In genomic region chr1:153233448-153233847, GRCh38 we compare ENCODE assay signal across 27 cellular contexts. TPM values are rescaled to one million over a fixed set of nuclear protein-coding genes. Genes with fewer than 3 reads are reported as not detected.
"Had no signal": no experiment of that assay in that cellular context is flagged by ENCODE, and none has a peak within 500 bp of the region (broad histone marks: within the 10 kb centered on the region; RNA-seq: fewer than 3 reads in every experiment).

No MANE protein-coding gene starts in this region.

- H3K9me3 ChIP-seq: adrenal gland, esophagus muscularis mucosa, heart right ventricle, ovary, psoas muscle, stomach had no signal

- DNase-seq: activated CD4-positive, alpha-beta memory T cell treated with anti-CD3 and anti-CD28 coated beads for 36 hours; activated CD4-positive, alpha-beta T cell treated with anti-CD3 and anti-CD28 coated beads for 36 hours; activated gamma-delta T cell treated with Interleukin-2 at 50 U/mL for 16 hours; activated T-cell treated with anti-CD3 and anti-CD28 coated beads for 4 hours; adrenal gland; effector memory CD4-positive, alpha-beta T cell; heart right ventricle; left ventricle myocardium superior; naive thymus-derived CD4-positive, alpha-beta T cell; ovary; psoas muscle; right cardiac atrium; stimulated activated CD4-positive, alpha-beta T cell treated with anti-CD3 and anti-CD28 coated beads, Interleukin-15, amount 100 ng/mL, for 24 hours; stimulated activated CD4-positive, alpha-beta T cell treated with anti-CD3 and anti-CD28 coated beads, Interleukin-2, amount 100 ng/mL, for 48 hours; stomach; trophoblast cell had no signal

- H3K4me3 ChIP-seq: adrenal gland, esophagus muscularis mucosa, heart right ventricle, ovary, psoas muscle, skin epidermis, stomach had no signal

- H3K27me3 ChIP-seq: ovary had no signal

- H3K27ac ChIP-seq: adrenal gland, esophagus muscularis mucosa, heart right ventricle, ovary, psoas muscle had no signal

- H3K36me3 ChIP-seq: adrenal gland, esophagus muscularis mucosa, heart right ventricle, ovary, stomach had no signal

- H3K4me1 ChIP-seq: adrenal gland, esophagus muscularis mucosa, psoas muscle had no signal

RNA-seq across cellular contexts. Expression of gene PRR9, which starts 16.1 kb away (rescaled TPM):
- total RNA-seq: activated CD4-positive, alpha-beta memory T cell treated with anti-CD3 and anti-CD28 coated beads for 36 hours; activated CD4-positive, alpha-beta T cell treated with anti-CD3 and anti-CD28 coated beads for 36 hours; activated naive CD4-positive, alpha-beta T cell treated with anti-CD3 and anti-CD28 coated beads, Interleukin-2, amount 50 U/mL, for 72 hours; activated T-helper 1 cell treated with anti-CD3 and anti-CD28 coated beads, Interleukin-12 subunit alpha, Interleukin-12 subunit beta, Interleukin-2, Interleukin-4 antibody, amounts not matched to agents 30 ng/mL and 10 ng/mL and 1 ng/mL, durations not matched to agents 14 hours and 24 hours and 36 hours; adrenal gland; bronchial epithelial cell; cerebellum; endothelial cell of umbilical vein; heart right ventricle; kidney epithelial cell; left ventricle myocardium superior; mononuclear cell; naive thymus-derived CD4-positive, alpha-beta T cell; psoas muscle; right cardiac atrium; stomach; WTC11 had no signal

RNA-seq across cellular contexts. Expression of gene LORICRIN, which starts 26.0 kb away (rescaled TPM):
- total RNA-seq: activated CD4-positive, alpha-beta T cell treated with anti-CD3 and anti-CD28 coated beads for 36 hours; activated naive CD4-positive, alpha-beta T cell treated with anti-CD3 and anti-CD28 coated beads, Interleukin-2, amount 50 U/mL, for 72 hours; activated T-helper 1 cell treated with anti-CD3 and anti-CD28 coated beads, Interleukin-12 subunit alpha, Interleukin-12 subunit beta, Interleukin-2, Interleukin-4 antibody, amounts not matched to agents 30 ng/mL and 10 ng/mL and 1 ng/mL, durations not matched to agents 14 hours and 24 hours and 36 hours; adrenal gland; bronchial epithelial cell; cerebellum; endothelial cell of umbilical vein; esophagus muscularis mucosa; heart right ventricle; kidney epithelial cell; left ventricle myocardium superior; mononuclear cell; naive thymus-derived CD4-positive, alpha-beta T cell; psoas muscle; right cardiac atrium; stomach; WTC11 had no signal

RNA-seq across cellular contexts. Expression of gene LELP1, which starts 30.2 kb away (rescaled TPM):
- total RNA-seq: activated CD4-positive, alpha-beta memory T cell treated with anti-CD3 and anti-CD28 coated beads for 36 hours; activated CD4-positive, alpha-beta T cell treated with anti-CD3 and anti-CD28 coated beads for 36 hours; activated naive CD4-positive, alpha-beta T cell treated with anti-CD3 and anti-CD28 coated beads, Interleukin-2, amount 50 U/mL, for 72 hours; activated T-helper 1 cell treated with anti-CD3 and anti-CD28 coated beads, Interleukin-12 subunit alpha, Interleukin-12 subunit beta, Interleukin-2, Interleukin-4 antibody, amounts not matched to agents 30 ng/mL and 10 ng/mL and 1 ng/mL, durations not matched to agents 14 hours and 24 hours and 36 hours; adrenal gland; bronchial epithelial cell; cerebellum; endothelial cell of umbilical vein; esophagus muscularis mucosa; heart right ventricle; kidney epithelial cell; left ventricle myocardium superior; mononuclear cell; naive thymus-derived CD4-positive, alpha-beta T cell; ovary; psoas muscle; right cardiac atrium; stomach; temporal lobe; WTC11 had no signal
